In genomic region chr2:237818066-237818473, GRCh38 we compare ENCODE assay signal across 15 cellular contexts. TPM values are rescaled to one million over a fixed set of nuclear protein-coding genes. Genes with fewer than 3 reads are reported as not detected.
DNase-seq lines count a peak whose midpoint lies in the region; ATAC-seq and TF ChIP-seq lines count a peak whose summit lies in the region.
"Had no signal": no experiment of that assay in that cellular context is flagged by ENCODE, and none has a peak within 500 bp of the region (broad histone marks: within the 10 kb centered on the region; RNA-seq: fewer than 3 reads in every experiment).

No MANE protein-coding gene starts in this region.

- H2BK120ac ChIP-seq in mesenchymal stem cell (ENCODE audit: low read depth, low read length) = no peak overlapping the region
- H2BK120ac ChIP-seq in neuronal stem cell (ENCODE audit: low read depth, low read length) = no peak overlapping the region

- H3K27ac ChIP-seq in mesenchymal stem cell (ENCODE audit: low read length, poor library complexity, severe bottlenecking) = no peak overlapping the region
- no peak overlapping the region for H3K27ac ChIP-seq in neuronal stem cell (replicated peaks; ENCODE audit: low read length)
- H3K27ac ChIP-seq: esophagus squamous epithelium, right atrium auricular region had no signal

- H3K27ac Mint-ChIP-seq in endothelial cell (ENCODE audit: unreplicated experiment) = no peak overlapping the region
- H3K27ac Mint-ChIP-seq in stimulated activated naive B cell treated with anti-CD40 and anti-IgM and Interleukin-4, amounts not matched to agents 10 μg/mL and 1 μg/mL and 100 μg/mL, for 72 hours = no peak overlapping the region
- H3K27ac Mint-ChIP-seq: activated CD4-positive, alpha-beta memory T cell treated with anti-CD3 and anti-CD28 coated beads for 36 hours; CD4-positive, alpha-beta memory T cell had no signal

- H3K27me3 ChIP-seq in BJ (ENCODE audit: control insufficient read depth, insufficient read depth, low read length) = peaks cover 5% of the 10 kb centered on the region
- H3K27me3 ChIP-seq in mesenchymal stem cell (ENCODE audit: control insufficient read depth in 1 of 2, insufficient read depth in 1 of 2, low read length in 2 of 2) = peaks cover under 1 to 3% of the 10 kb centered on the region in 2 experiments
- H3K27me3 ChIP-seq in neuronal stem cell (ENCODE audit: control insufficient read depth in 3 of 3, insufficient read depth in 3 of 3, low read depth in 1 of 3, low read length in 3 of 3) = peaks cover 0 to 32% (median 0%) of the 10 kb centered on the region in 3 experiments
- H3K27me3 ChIP-seq: esophagus squamous epithelium, right atrium auricular region had no signal

- no peak overlapping the region for H3K4me3 Mint-ChIP-seq in endothelial cell (ENCODE audit: unreplicated experiment)
- no peak overlapping the region for H3K4me3 Mint-ChIP-seq in stimulated activated naive B cell treated with anti-CD40 and anti-IgM and Interleukin-4, amounts not matched to agents 10 μg/mL and 1 μg/mL and 100 μg/mL, for 72 hours
- H3K4me3 Mint-ChIP-seq: activated CD4-positive, alpha-beta memory T cell treated with anti-CD3 and anti-CD28 coated beads for 36 hours; CD4-positive, alpha-beta memory T cell had no signal

- no peak overlapping the region for H2BK5ac ChIP-seq in mesenchymal stem cell (ENCODE audit: low read depth, low read length, poor library complexity, severe bottlenecking)
- no peak overlapping the region for H2BK5ac ChIP-seq in neuronal stem cell (ENCODE audit: low read length)

- ATAC-seq in stimulated activated naive B cell treated with anti-CD40 and anti-IgM and Interleukin-4, amounts not matched to agents 10 μg/mL and 1 μg/mL and 100 μg/mL, for 72 hours (replicated peaks) = no peak

- no peak overlapping the region for H4K8ac ChIP-seq in mesenchymal stem cell (ENCODE audit: low read length)
- H4K8ac ChIP-seq in neuronal stem cell (ENCODE audit: low read depth, low read length) = no peak overlapping the region

- H3K9me3 ChIP-seq in mesenchymal stem cell (ENCODE audit: control insufficient read depth, low read length) = no peaks in the 10 kb centered on the region
- H3K9me3 ChIP-seq in neuronal stem cell (replicated peaks in 1 of 2; ENCODE audit: control insufficient read depth in 2 of 2, insufficient read depth in 1 of 2, low read depth in 1 of 2, low read length in 2 of 2) = no peaks in the 10 kb centered on the region
- H3K9me3 ChIP-seq: esophagus squamous epithelium, right atrium auricular region had no signal

- no peak overlapping the region for H4K91ac ChIP-seq in mesenchymal stem cell (ENCODE audit: low read length)
- H4K91ac ChIP-seq in neuronal stem cell (ENCODE audit: low read depth, low read length, poor library complexity) = no peak overlapping the region

- WGBS in mesenchymal stem cell = 45% methylated on average over 4 of the region's 5 CpGs
- WGBS in neuronal stem cell (ENCODE audit: extremely low coverage in 2 of 2, insufficient read length in 2 of 2, insufficient replicate concordance in 1 of 2), 2 donors = no CpG with 5 or more reads among the region's 5 CpGs

- peaks cover 1% of the 10 kb centered on the region for H3K27me3 Mint-ChIP-seq in endothelial cell (ENCODE audit: unreplicated experiment)
- H3K27me3 Mint-ChIP-seq in stimulated activated naive B cell treated with anti-CD40 and anti-IgM and Interleukin-4, amounts not matched to agents 10 μg/mL and 1 μg/mL and 100 μg/mL, for 72 hours = no peaks in the 10 kb centered on the region
- H3K27me3 Mint-ChIP-seq: activated CD4-positive, alpha-beta memory T cell treated with anti-CD3 and anti-CD28 coated beads for 36 hours; CD4-positive, alpha-beta memory T cell had no signal

- H3K79me1 ChIP-seq in mesenchymal stem cell (replicated peaks; ENCODE audit: low read length, poor library complexity, severe bottlenecking) (no peaks in the 10 kb centered on the region), neuronal stem cell (ENCODE audit: low read depth, low read length) (no peaks in the 10 kb centered on the region)

- POLR2A ChIA-PET in BJ (lab: Charles Lee) = no interaction called here

- H3K14ac ChIP-seq in mesenchymal stem cell (ENCODE audit: low read length in 2 of 2) (no peak overlapping the region), neuronal stem cell (ENCODE audit: low read length) (no peak overlapping the region)

- CTCF ChIA-PET in BJ (lab: Yijun Ruan, JAX) = no interaction called here

- H3K4me1 ChIP-seq in mesenchymal stem cell (ENCODE audit: control insufficient read depth, insufficient read depth, low read depth, low read length) (no peaks in the 10 kb centered on the region), neuronal stem cell (ENCODE audit: control insufficient read depth in 2 of 2, insufficient read depth in 1 of 2, low read depth in 1 of 2, low read length in 2 of 2) (no peaks in the 10 kb centered on the region)
- H3K4me1 ChIP-seq: esophagus squamous epithelium, right atrium auricular region had no signal

- peak; percentile 72 for DNase-seq in BJ (ENCODE audit: low read depth)
- DNase-seq in NB4 (ENCODE audit: low read depth) = peak; percentile 32
- peak; percentile 46 to 73 for DNase-seq in cardiac fibroblast (ENCODE audit: low read depth in 2 of 2)
- DNase-seq in mesenchymal stem cell = peak; percentile 65
- DNase-seq in neuronal stem cell (ENCODE audit: low spot score) = no peak
- DNase-seq in endothelial cell (ENCODE audit: low spot score) = no peak
- no peak for DNase-seq in stimulated activated naive B cell treated with anti-CD40 and anti-IgM and Interleukin-4, amounts not matched to agents 10 μg/mL and 1 μg/mL and 100 μg/mL, for 72 hours
- DNase-seq in GM19240 (ENCODE audit: insufficient read length, low spot score) = no peak
- DNase-seq: activated CD4-positive, alpha-beta memory T cell treated with anti-CD3 and anti-CD28 coated beads for 36 hours; activated gamma-delta T cell treated with Interleukin-2 at 50 U/mL for 16 hours; CD4-positive, alpha-beta memory T cell; cerebellar nuclear complex; esophagus squamous epithelium; OCI-M1 had no signal

- H3K23ac ChIP-seq in mesenchymal stem cell (ENCODE audit: low read length in 2 of 2) = no peak overlapping the region
- H3K23ac ChIP-seq in neuronal stem cell (ENCODE audit: low read depth, low read length, poor library complexity) = no peak overlapping the region

- no peak overlapping the region for H3K4ac ChIP-seq in mesenchymal stem cell (ENCODE audit: low read depth in 1 of 2, low read length in 2 of 2)
- no peak overlapping the region for H3K4ac ChIP-seq in neuronal stem cell (ENCODE audit: low read length)

- TF ChIP-seq POLR2A in NB4 (IDR thresholded peaks at IDR 0.05; ENCODE audit: extremely low read depth, insufficient read length) = no peak

- no peak overlapping the region for H2AFZ ChIP-seq in mesenchymal stem cell (ENCODE audit: low read depth, low read length)
- H2AFZ ChIP-seq in neuronal stem cell (ENCODE audit: low read length) = no peak overlapping the region

- no peak for TF ChIP-seq CTCF in BJ (IDR thresholded peaks at IDR 0.05; ENCODE audit: insufficient read depth, low read depth, low read length)
- TF ChIP-seq CTCF in NB4 (IDR thresholded peaks at IDR 0.05; ENCODE audit: low read depth, low read length) = no peak
- TF ChIP-seq CTCF in cardiac fibroblast (IDR thresholded peaks at IDR 0.05; ENCODE audit: low read depth, low read length) = no peak
- no peak for TF ChIP-seq CTCF in endothelial cell (IDR thresholded peaks at IDR 0.05; ENCODE audit: unreplicated experiment)

- H3K18ac ChIP-seq in mesenchymal stem cell (ENCODE audit: low read depth in 1 of 2, low read length in 2 of 2) (no peak overlapping the region), neuronal stem cell (ENCODE audit: low read length) (no peak overlapping the region)

- no peak overlapping the region for H2AK5ac ChIP-seq in mesenchymal stem cell (ENCODE audit: low read length, severe bottlenecking)
- no peak overlapping the region for H2AK5ac ChIP-seq in neuronal stem cell (ENCODE audit: low read depth, low read length)

- no peaks in the 10 kb centered on the region for H3K4me1 Mint-ChIP-seq in endothelial cell (ENCODE audit: unreplicated experiment)
- H3K4me1 Mint-ChIP-seq in stimulated activated naive B cell treated with anti-CD40 and anti-IgM and Interleukin-4, amounts not matched to agents 10 μg/mL and 1 μg/mL and 100 μg/mL, for 72 hours = peaks cover 0 to 4% of the 10 kb centered on the region in 2 donors

- H3K36me3 ChIP-seq in BJ (ENCODE audit: control insufficient read depth, insufficient read depth, low read length) = no peaks in the 10 kb centered on the region
- no peaks in the 10 kb centered on the region for H3K36me3 ChIP-seq in mesenchymal stem cell (ENCODE audit: control insufficient read depth in 1 of 2, insufficient read depth in 2 of 2, low read depth in 1 of 2, low read length in 2 of 2)
- H3K36me3 ChIP-seq in neuronal stem cell (replicated peaks in 1 of 2; ENCODE audit: control insufficient read depth in 2 of 2, insufficient read depth in 2 of 2, low read length in 2 of 2) = no peaks in the 10 kb centered on the region
- H3K36me3 ChIP-seq: esophagus squamous epithelium, right atrium auricular region had no signal

- H3K4me3 ChIP-seq in BJ (ENCODE audit: low read depth, low read length) (no peak overlapping the region), NB4 (ENCODE audit: low read depth, low read length) (no peak overlapping the region), cardiac fibroblast (replicated peaks in 1 of 2; ENCODE audit: low read depth in 2 of 2, low read length in 2 of 2) (no peak overlapping the region), mesenchymal stem cell (ENCODE audit: insufficient read depth in 1 of 2, low read depth in 1 of 2, low read length in 2 of 2) (no peak overlapping the region), neuronal stem cell (ENCODE audit: low read length in 2 of 2) (no peak overlapping the region)
- H3K4me3 ChIP-seq: esophagus squamous epithelium, right atrium auricular region had no signal

- H2BK15ac ChIP-seq in mesenchymal stem cell (ENCODE audit: low read depth, poor library complexity, severe bottlenecking) (no peak overlapping the region), neuronal stem cell (ENCODE audit: low read length) (no peak overlapping the region)

- H3K9ac ChIP-seq in mesenchymal stem cell (ENCODE audit: low read length) (no peak overlapping the region), neuronal stem cell (ENCODE audit: low read depth, low read length, poor library complexity) (no peak overlapping the region)

- H3K36me3 Mint-ChIP-seq in endothelial cell (ENCODE audit: low read depth, unreplicated experiment) = no peaks in the 10 kb centered on the region
- peaks cover 4% of the 10 kb centered on the region in 2 donors for H3K36me3 Mint-ChIP-seq in stimulated activated naive B cell treated with anti-CD40 and anti-IgM and Interleukin-4, amounts not matched to agents 10 μg/mL and 1 μg/mL and 100 μg/mL, for 72 hours
- H3K36me3 Mint-ChIP-seq: CD4-positive, alpha-beta memory T cell had no signal

- H2BK12ac ChIP-seq in mesenchymal stem cell (ENCODE audit: low read length in 2 of 2) (no peak overlapping the region), neuronal stem cell (ENCODE audit: low read length) (no peak overlapping the region)

- H3K4me2 ChIP-seq in mesenchymal stem cell (ENCODE audit: low read length, poor library complexity, severe bottlenecking) = no peak overlapping the region
- no peak overlapping the region for H3K4me2 ChIP-seq in neuronal stem cell (ENCODE audit: insufficient read depth, low read length, poor library complexity, severe bottlenecking)

- no peaks in the 10 kb centered on the region for H3K9me3 Mint-ChIP-seq in endothelial cell (ENCODE audit: unreplicated experiment)
- no peaks in the 10 kb centered on the region for H3K9me3 Mint-ChIP-seq in stimulated activated naive B cell treated with anti-CD40 and anti-IgM and Interleukin-4, amounts not matched to agents 10 μg/mL and 1 μg/mL and 100 μg/mL, for 72 hours
- H3K9me3 Mint-ChIP-seq: activated CD4-positive, alpha-beta memory T cell treated with anti-CD3 and anti-CD28 coated beads for 36 hours; CD4-positive, alpha-beta memory T cell had no signal

RNA-seq across cellular contexts. Expression of gene RBM44, which starts 19.5 kb away (rescaled TPM):
- 0.05 and 0.07 TPM in 2 replicates for polyA plus RNA-seq in BJ (2011; rRNA removed)
- polyA minus RNA-seq in BJ (2011; rRNA and poly(A)+ RNA removed) = 0.05 TPM in 1 of 2 replicates, not detected in the other
- polyA plus RNA-seq in mesenchymal stem cell (2013, experiment 1 of 2) = 0.18 TPM
- polyA plus RNA-seq in mesenchymal stem cell (2013, experiment 2 of 2) = 0.15 TPM
- polyA plus RNA-seq in neuronal stem cell (2013, experiment 1 of 2) = 0.11 TPM
- 0.18 TPM for polyA plus RNA-seq in neuronal stem cell (2013, experiment 2 of 2)
- total RNA-seq in endothelial cell (ENCODE audit: unreplicated experiment) = 0.44 TPM

RNA-seq across cellular contexts. Expression of gene RAMP1, which starts 41.4 kb away (rescaled TPM):
- 5.7 and 10.8 TPM in 2 replicates for polyA plus RNA-seq in BJ (2011; rRNA removed)
- 1.9 and 2.5 TPM in 2 replicates for polyA minus RNA-seq in BJ (2011; rRNA and poly(A)+ RNA removed)
- 3.1 TPM for polyA plus RNA-seq in mesenchymal stem cell (2013, experiment 1 of 2)
- 4.3 TPM for polyA plus RNA-seq in mesenchymal stem cell (2013, experiment 2 of 2)
- 0.04 TPM for polyA plus RNA-seq in neuronal stem cell (2013, experiment 1 of 2)
- polyA plus RNA-seq in neuronal stem cell (2013, experiment 2 of 2) = 0.07 TPM
- 2.2 TPM for total RNA-seq in endothelial cell (ENCODE audit: unreplicated experiment)
- total RNA-seq: CD4-positive, alpha-beta memory T cell had no signal

Comparison
In these comparisons a context has a peak if more than half of its experiments do, and no peak if none do; other contexts are left out.
1. DNase-seq: peak in BJ (single experiment), NB4 (single experiment), cardiac fibroblast (2 of 2) and mesenchymal stem cell (single experiment); none in neuronal stem cell (single experiment), endothelial cell (single experiment), stimulated activated naive B cell treated with anti-CD40 and anti-IgM and Interleukin-4, amounts not matched to agents 10 μg/mL and 1 μg/mL and 100 μg/mL, for 72 hours (single experiment) and GM19240 (single experiment).